ENCODE assay signal across 19 cellular contexts in the genomic region with DNA sequence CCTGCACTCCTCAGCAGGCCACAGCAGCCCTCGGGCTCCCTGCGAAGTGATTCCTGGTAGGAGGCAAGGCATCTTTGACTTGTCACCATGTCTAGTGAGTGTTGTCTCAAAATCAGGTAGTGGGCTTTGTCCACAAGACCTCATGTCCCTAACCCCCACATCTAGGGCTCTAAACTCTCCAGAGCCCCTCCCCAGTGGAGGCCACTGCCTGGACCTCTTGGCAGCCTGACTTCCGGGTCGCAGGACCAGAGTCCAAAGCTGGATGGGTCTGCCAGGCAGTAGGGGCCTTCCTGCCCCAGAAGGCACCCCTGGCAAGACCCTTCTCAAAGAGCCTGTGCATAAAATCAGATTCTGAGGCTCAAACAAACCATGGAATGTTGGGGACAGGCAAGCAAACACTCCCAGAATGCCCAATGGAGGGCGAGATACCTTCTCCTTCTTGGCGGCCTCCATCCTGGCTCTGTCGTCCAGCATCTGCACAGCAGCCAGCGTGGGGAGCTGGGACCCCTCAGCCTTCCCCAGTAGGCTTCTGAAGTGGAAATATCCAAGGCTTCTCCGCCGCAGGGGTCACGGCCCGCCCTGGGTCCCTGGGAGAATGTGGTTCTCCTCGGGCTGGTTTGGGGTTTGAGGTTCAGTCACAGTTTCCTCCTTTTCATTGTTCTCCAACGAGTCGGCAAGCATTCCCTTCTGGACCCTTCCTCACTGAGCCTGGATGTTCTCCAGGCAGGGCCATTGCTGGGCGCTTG. TPM values are rescaled to one million over a fixed set of nuclear protein-coding genes. Genes with fewer than 3 reads are reported as not detected.
"Had no signal": no experiment of that assay in that cellular context is flagged by ENCODE, and none has a peak within 500 bp of the region (broad histone marks: within the 10 kb centered on the region; RNA-seq: fewer than 3 reads in every experiment).

No MANE protein-coding gene starts in this region.

- H3K9me3 Mint-ChIP-seq: activated naive CD8-positive, alpha-beta T cell treated with anti-CD3 and anti-CD28 coated beads, Interleukin-2, amount 50 U/mL, for 24 hours; stimulated activated naive CD8-positive, alpha-beta T cell treated with anti-CD3 and anti-CD28 coated beads, Interleukin-15, Interleukin-2, amounts not matched to agents 100 ng/mL and 50 ng/mL, for 24 hours; T-cell; T-helper 2 cell treated with Interferon-gamma antibody and Interleukin-4, amounts not matched to agents 5 μg/mL and 100 μg/mL, for 36 hours had no signal

- H3K36me3 Mint-ChIP-seq: T-cell had no signal

- DNase-seq: activated CD4-positive, alpha-beta T cell treated with anti-CD3 and anti-CD28 coated beads, Interleukin-2, amount 50 U/mL, for 48 hours; activated effector memory CD4-positive, alpha-beta T cell treated with anti-CD3 and anti-CD28 coated beads, Interleukin-2, amount 50 U/mL, for 16 hours; activated naive CD4-positive, alpha-beta T cell treated with anti-CD3 and anti-CD28 coated beads, Interleukin-2, amount 50 U/mL, for 16 hours; activated naive CD8-positive, alpha-beta T cell treated with anti-CD3 and anti-CD28 coated beads, Interleukin-2, amount 50 U/mL, for 24 hours; dermis blood vessel endothelial cell; effector memory CD4-positive, alpha-beta T cell; left ventricle myocardium superior; ovary; stimulated activated CD4-positive, alpha-beta T cell treated with anti-CD3 and anti-CD28 coated beads, Interleukin-1b, Interleukin-23, amount 100 ng/mL, for 48 hours; T-cell; tibial artery had no signal

- H3K27ac Mint-ChIP-seq: activated naive CD8-positive, alpha-beta T cell treated with anti-CD3 and anti-CD28 coated beads, Interleukin-2, amount 50 U/mL, for 24 hours; stimulated activated naive CD8-positive, alpha-beta T cell treated with anti-CD3 and anti-CD28 coated beads, Interleukin-15, Interleukin-2, amounts not matched to agents 100 ng/mL and 50 ng/mL, for 24 hours; T-cell; T-helper 2 cell treated with Interferon-gamma antibody and Interleukin-4, amounts not matched to agents 5 μg/mL and 100 μg/mL, for 36 hours had no signal

- H3K9me3 ChIP-seq: esophagus muscularis mucosa, ovary, right lobe of liver, tibial artery had no signal

- H3K27me3 ChIP-seq: ovary, right lobe of liver had no signal

- H3K27me3 Mint-ChIP-seq: stimulated activated naive CD8-positive, alpha-beta T cell treated with anti-CD3 and anti-CD28 coated beads, Interleukin-15, Interleukin-2, amounts not matched to agents 100 ng/mL and 50 ng/mL, for 24 hours had no signal

- ATAC-seq: activated naive CD8-positive, alpha-beta T cell treated with anti-CD3 and anti-CD28 coated beads, Interleukin-2, amount 50 U/mL, for 24 hours; left ventricle myocardium superior; SK-N-SH treated with all-trans-retinoic acid at 6 μM for 48 hours; T-cell had no signal

- H3K4me1 ChIP-seq: esophagus muscularis mucosa, right lobe of liver, tibial artery had no signal

- H3K4me3 ChIP-seq: esophagus muscularis mucosa, ovary, right lobe of liver, skin epidermis, tibial artery had no signal

- H3K36me3 ChIP-seq: esophagus muscularis mucosa, ovary, right lobe of liver, tibial artery had no signal

- H3K4me1 Mint-ChIP-seq: T-cell had no signal

- H3K27ac ChIP-seq: esophagus muscularis mucosa, ovary, right lobe of liver, skin epidermis, tibial artery had no signal

- H3K4me3 Mint-ChIP-seq: activated naive CD8-positive, alpha-beta T cell treated with anti-CD3 and anti-CD28 coated beads, Interleukin-2, amount 50 U/mL, for 24 hours; stimulated activated naive CD8-positive, alpha-beta T cell treated with anti-CD3 and anti-CD28 coated beads, Interleukin-15, Interleukin-2, amounts not matched to agents 100 ng/mL and 50 ng/mL, for 24 hours; T-cell; T-helper 2 cell treated with Interferon-gamma antibody and Interleukin-4, amounts not matched to agents 5 μg/mL and 100 μg/mL, for 36 hours had no signal

RNA-seq across cellular contexts. Expression of a gene that starts 0.6 kb away (rescaled TPM):
- total RNA-seq: dermis blood vessel endothelial cell had no signal

RNA-seq across cellular contexts. Expression of a gene that starts 47.5 kb away (rescaled TPM):
- total RNA-seq: dermis blood vessel endothelial cell, esophagus muscularis mucosa, mononuclear cell, pulmonary artery endothelial cell, T-cell had no signal
